ENCODE assay signal across 1 cellular context in the genomic region with DNA sequence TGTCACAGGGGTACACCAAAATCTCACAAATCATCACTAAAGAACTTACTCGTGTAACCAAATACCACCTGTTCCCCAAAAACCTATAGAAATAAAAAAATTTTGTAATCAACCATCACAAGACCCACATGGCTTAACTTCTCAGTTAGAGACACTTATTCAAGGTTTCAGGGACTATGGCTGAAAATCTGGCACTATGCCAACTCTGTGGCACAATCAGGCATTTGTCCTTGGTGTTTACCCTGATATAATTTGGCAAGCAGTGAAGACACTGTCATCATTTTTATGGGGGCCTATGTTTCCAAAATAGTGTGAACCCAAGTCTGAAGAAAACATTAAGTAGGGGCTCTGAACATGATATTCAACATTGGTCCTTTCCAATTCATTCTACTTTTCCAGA.
TF ChIP-seq lines count a peak whose summit lies in the region.

No MANE protein-coding gene starts in this region.

TF ChIP-seq in SK-N-SH treated with all-trans-retinoic acid at 6 μM for 48 hours, 23 proteins besides CTCF, POLR2A, EP300 and RAD21 (continued from another document):
- TF ChIP-seq, protein P1, sequence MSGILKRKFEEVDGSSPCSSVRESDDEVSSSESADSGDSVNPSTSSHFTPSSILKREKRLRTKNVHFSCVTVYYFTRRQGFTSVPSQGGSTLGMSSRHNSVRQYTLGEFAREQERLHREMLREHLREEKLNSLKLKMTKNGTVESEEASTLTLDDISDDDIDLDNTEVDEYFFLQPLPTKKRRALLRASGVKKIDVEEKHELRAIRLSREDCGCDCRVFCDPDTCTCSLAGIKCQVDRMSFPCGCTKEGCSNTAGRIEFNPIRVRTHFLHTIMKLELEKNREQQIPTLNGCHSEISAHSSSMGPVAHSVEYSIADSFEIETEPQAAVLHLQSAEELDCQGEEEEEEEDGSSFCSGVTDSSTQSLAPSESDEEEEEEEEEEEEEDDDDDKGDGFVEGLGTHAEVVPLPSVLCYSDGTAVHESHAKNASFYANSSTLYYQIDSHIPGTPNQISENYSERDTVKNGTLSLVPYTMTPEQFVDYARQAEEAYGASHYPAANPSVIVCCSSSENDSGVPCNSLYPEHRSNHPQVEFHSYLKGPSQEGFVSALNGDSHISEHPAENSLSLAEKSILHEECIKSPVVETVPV (CRISPR knock-in tag; IDR thresholded peaks at IDR 0.05), result no peak
- TF ChIP-seq ESRRG (CRISPR knock-in tag; IDR thresholded peaks at IDR 0.05), result no peak
- TF ChIP-seq, protein P2, sequence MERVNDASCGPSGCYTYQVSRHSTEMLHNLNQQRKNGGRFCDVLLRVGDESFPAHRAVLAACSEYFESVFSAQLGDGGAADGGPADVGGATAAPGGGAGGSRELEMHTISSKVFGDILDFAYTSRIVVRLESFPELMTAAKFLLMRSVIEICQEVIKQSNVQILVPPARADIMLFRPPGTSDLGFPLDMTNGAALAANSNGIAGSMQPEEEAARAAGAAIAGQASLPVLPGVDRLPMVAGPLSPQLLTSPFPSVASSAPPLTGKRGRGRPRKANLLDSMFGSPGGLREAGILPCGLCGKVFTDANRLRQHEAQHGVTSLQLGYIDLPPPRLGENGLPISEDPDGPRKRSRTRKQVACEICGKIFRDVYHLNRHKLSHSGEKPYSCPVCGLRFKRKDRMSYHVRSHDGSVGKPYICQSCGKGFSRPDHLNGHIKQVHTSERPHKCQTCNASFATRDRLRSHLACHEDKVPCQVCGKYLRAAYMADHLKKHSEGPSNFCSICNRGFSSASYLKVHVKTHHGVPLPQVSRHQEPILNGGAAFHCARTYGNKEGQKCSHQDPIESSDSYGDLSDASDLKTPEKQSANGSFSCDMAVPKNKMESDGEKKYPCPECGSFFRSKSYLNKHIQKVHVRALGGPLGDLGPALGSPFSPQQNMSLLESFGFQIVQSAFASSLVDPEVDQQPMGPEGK (CRISPR knock-in tag; IDR thresholded peaks at IDR 0.05; ENCODE audit: borderline replicate concordance), result no peak
